Comparison of ENCODE assay signal across 8 cellular contexts in the genomic region with DNA sequence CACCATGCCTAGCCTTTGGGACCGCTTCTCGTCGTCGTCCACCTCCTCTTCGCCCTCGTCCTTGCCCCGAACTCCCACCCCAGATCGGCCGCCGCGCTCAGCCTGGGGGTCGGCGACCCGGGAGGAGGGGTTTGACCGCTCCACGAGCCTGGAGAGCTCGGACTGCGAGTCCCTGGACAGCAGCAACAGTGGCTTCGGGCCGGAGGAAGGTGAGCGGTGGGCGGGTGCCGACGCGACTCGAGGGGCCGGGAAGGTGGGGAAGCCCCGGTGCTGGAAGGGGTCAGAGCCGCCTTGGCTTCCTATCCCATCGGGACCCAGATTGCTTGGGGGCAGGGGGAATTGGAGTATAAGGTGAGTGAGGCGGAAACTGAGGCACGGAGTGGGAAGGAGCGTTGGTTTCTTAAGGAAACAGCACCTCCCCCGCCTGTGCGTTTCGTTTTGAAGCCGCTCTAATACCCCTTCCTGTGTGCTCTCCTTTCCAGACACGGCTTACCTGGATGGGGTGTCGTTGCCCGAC. TPM values are rescaled to one million over a fixed set of nuclear protein-coding genes. Genes with fewer than 3 reads are reported as not detected.
DNase-seq lines count a peak whose midpoint lies in the region; ATAC-seq, FAIRE-seq and TF ChIP-seq lines count a peak whose summit lies in the region.

No MANE protein-coding gene starts in this region.

- no peaks in the 10 kb centered on the region for H3K9me3 Mint-ChIP-seq in CD8-positive, alpha-beta memory T cell

- H3K27ac ChIP-seq in CD8-positive, alpha-beta memory T cell (ENCODE audit: low read depth, low read length), result peak overlapping the region; percentile 94
- H3K27ac ChIP-seq in GM12878 (ENCODE audit: control insufficient read depth, insufficient read depth) (peak overlapping the region; percentile 96), HepG2 (ENCODE audit: extremely low read length, insufficient read depth, low read length) (peak overlapping the region; percentile 76), thymus (ENCODE audit: low read depth) (peak overlapping the region; percentile 99)

- H3K4me1 Mint-ChIP-seq in CD8-positive, alpha-beta memory T cell, result peaks cover 28 to 56% (median 51%) of the 10 kb centered on the region in 3 donors

- peaks cover 12% of the 10 kb centered on the region for H4K20me1 ChIP-seq in GM12878 (ENCODE audit: control insufficient read depth, insufficient read depth)
- peaks cover 26% of the 10 kb centered on the region for H4K20me1 ChIP-seq in HepG2 (ENCODE audit: insufficient read depth, low read length)

- CTCF ChIA-PET in CD8-positive, alpha-beta memory T cell (lab: Charles Lee), result interaction anchor here (1.0 to 6.5 kb wide), 26 partner anchors 9 to 378 kb away, joined by 3 to 88 read pairs (median 9); a partner anchor contains a TSS
- CTCF ChIA-PET in GM12878 (lab: Yijun Ruan, JAX) (interaction anchor here (0.8 to 11.3 kb wide), 25 partner anchors 10 to 225 kb away, joined by 3 to 275 read pairs (median 10); no protein-coding TSS in a partner anchor), HepG2 (lab: Yijun Ruan, JAX; ENCODE audit: low intra/inter-chr PET ratio, low total read pairs) (interaction anchor here (1.9 kb wide), 1 partner anchor 54 kb away, joined by 9 read pairs; no protein-coding TSS in a partner anchor)

- no peaks in the 10 kb centered on the region for H3K27me3 Mint-ChIP-seq in CD8-positive, alpha-beta memory T cell

- H3K36me3 Mint-ChIP-seq in CD8-positive, alpha-beta memory T cell, result peaks cover 3 to 29% (median 5%) of the 10 kb centered on the region in 3 donors

- H3K4me3 ChIP-seq in CD8-positive, alpha-beta memory T cell (ENCODE audit: low read length), result peak overlapping the region; percentile 88
- peak overlapping the region; percentile 92 for H3K4me3 ChIP-seq in GM12878
- peak overlapping the region; percentile 81 to 99 (median 98) for H3K4me3 ChIP-seq in HepG2 (replicated peaks in 1 of 3; ENCODE audit: insufficient read depth in 1 of 3, low read depth in 2 of 3, low read length in 3 of 3)
- peak overlapping the region; percentile 94 for H3K4me3 ChIP-seq in thymus (ENCODE audit: low read length)

- no peak overlapping the region for H2AFZ ChIP-seq in GM12878 (ENCODE audit: control insufficient read depth, low read depth, low read length)
- no peak overlapping the region for H2AFZ ChIP-seq in HepG2 (ENCODE audit: low read length)

- H3K9ac ChIP-seq in GM12878 (ENCODE audit: control insufficient read depth, insufficient read depth, low read length), result peak overlapping the region; percentile 93
- peak overlapping the region; percentile 93 for H3K9ac ChIP-seq in HepG2 (ENCODE audit: insufficient read depth, low read depth, low read length)

- ATAC-seq in HG03196 (IDR thresholded peaks at IDR 0.05; ENCODE audit: unreplicated experiment) (peak; percentile 2), GM12878 (peak; percentile 4), HepG2 (no peak), HG02571 (IDR thresholded peaks at IDR 0.05; ENCODE audit: unreplicated experiment) (no peak)

- no peaks in the 10 kb centered on the region for H3K27me3 ChIP-seq in CD8-positive, alpha-beta memory T cell (ENCODE audit: insufficient read depth, low read length, poor library complexity, severe bottlenecking)
- H3K27me3 ChIP-seq in GM12878 (replicated peaks in 1 of 2; ENCODE audit: control insufficient read depth in 2 of 2, insufficient read depth in 2 of 2, low read length in 1 of 2), result no peaks in the 10 kb centered on the region
- no peaks in the 10 kb centered on the region; a peak in 1 of 5 replicates for H3K27me3 ChIP-seq in HepG2 (ENCODE audit: control insufficient read depth in 1 of 2, insufficient read depth in 2 of 2, low read length in 2 of 2)
- H3K27me3 ChIP-seq in thymus (ENCODE audit: control insufficient read depth, insufficient read depth), result no peaks in the 10 kb centered on the region

- FAIRE-seq in GM12878 (lab: Jason Lieb, UNC), result no peak
- no peak for FAIRE-seq in HepG2 (lab: Jason Lieb, UNC)

- SMC1A ChIA-PET in GM12878 (lab: Charles Lee; ENCODE audit: uncharacterized antibody, unreplicated experiment), result interaction anchor here (0.9 to 12.9 kb wide), 26 partner anchors 8 to 225 kb away, joined by 3 to 275 read pairs (median 7); a partner anchor contains a TSS

- TSS peak; percentile 91 for BruUV-seq in GM12878 (replicated peaks; lab: Mats Ljungman, UMichigan)
- TSS peak; percentile 85 for BruUV-seq in HepG2 (replicated peaks; lab: Mats Ljungman, UMichigan)

- peak overlapping the region; percentile 89 to 97 (median 96) for H3K27ac Mint-ChIP-seq in CD8-positive, alpha-beta memory T cell

- intact Hi-C loops in GM12878 (cut with micrococcal nuclease; ENCODE audit: unreplicated experiment), result no loop called here
- intact Hi-C loops in HepG2 (cut with micrococcal nuclease; ENCODE audit: unreplicated experiment), result no loop called here

- H3K4me2 ChIP-seq in GM12878 (ENCODE audit: control insufficient read depth, insufficient read depth) (peak overlapping the region; percentile 62), HepG2 (ENCODE audit: low read depth, low read length) (peak overlapping the region; percentile 97)

- WGBS in GM12878 (ENCODE audit: insufficient coverage, insufficient replicate concordance, low lambda C conversion rate, missing lambda C conversion rate), result 2% methylated on average over 32 of the region's 40 CpGs
- WGBS in HepG2 (ENCODE audit: low lambda C conversion rate), result 0% methylated on average over 18 of the region's 40 CpGs
- WGBS in thymus, result 1% methylated on average over 40 of the region's 40 CpGs

- TF ChIP-seq POLR2A in GM12878 (IDR thresholded peaks at IDR 0.05; ENCODE audit: low read depth, low read length), result no peak
- no peak for TF ChIP-seq POLR2A in HepG2 (IDR thresholded peaks at IDR 0.05; ENCODE audit: insufficient read depth in 1 of 2, low read depth in 2 of 2, low read length in 2 of 2)

- H3K4me3 Mint-ChIP-seq in CD8-positive, alpha-beta memory T cell, result peak overlapping the region; percentile 96 to 99 (median 98)

- peaks cover 32% of the 10 kb centered on the region for H3K4me1 ChIP-seq in CD8-positive, alpha-beta memory T cell (ENCODE audit: insufficient read depth, low read length)
- peaks cover 12% of the 10 kb centered on the region for H3K4me1 ChIP-seq in GM12878 (ENCODE audit: control insufficient read depth, insufficient read depth, low read length)
- peaks cover 65% of the 10 kb centered on the region for H3K4me1 ChIP-seq in HepG2 (ENCODE audit: insufficient read depth, low read length)
- peaks cover 27% of the 10 kb centered on the region for H3K4me1 ChIP-seq in thymus (ENCODE audit: control insufficient read depth, insufficient read depth, low read length)

- TF ChIP-seq EP300 in GM12878 (IDR thresholded peaks at IDR 0.05; ENCODE audit: borderline replicate concordance in 1 of 2, control insufficient read depth in 1 of 2, low read depth in 2 of 2, low read length in 2 of 2), result no peak
- no peak for TF ChIP-seq EP300 in HepG2 (IDR thresholded peaks at IDR 0.05; ENCODE audit: low read depth in 2 of 2, low read length in 2 of 2)
- TF ChIP-seq EP300 in HepG2 (CRISPR knock-in tag; IDR thresholded peaks at IDR 0.05; ENCODE audit: borderline replicate concordance), result no peak

- peak in 1 of 5 donors; percentile 38 for DNase-seq in CD8-positive, alpha-beta memory T cell
- no peak for DNase-seq in GM12878 (ENCODE audit: low read depth, low spot score)
- DNase-seq in HepG2 (ENCODE audit: low spot score), result no peak
- DNase-seq in amniotic stem cell (lab: John Stamatoyannopoulos, UW), result no peak
- DNase-seq in NCI-H82 treated with DMSO at 0.1 percent for 48 hours (lab: John Stamatoyannopoulos, UW; ENCODE audit: unreplicated experiment), result no peak

- TF ChIP-seq RAD21 in GM12878 (IDR thresholded peaks at IDR 0.05; ENCODE audit: insufficient read depth, low read depth, low read length) (no peak), HepG2 (CRISPR knock-in tag; IDR thresholded peaks at IDR 0.05) (no peak)

- in situ Hi-C loops in GM12878 (cut with MboI) (no loop called here), HepG2 (cut with HindIII; ENCODE audit: extremely low pct_ligation_motif_present, low pct_unique_long_range_greater_than_20kb) (no loop called here)

- H3K36me3 ChIP-seq in CD8-positive, alpha-beta memory T cell (ENCODE audit: insufficient read depth, low read length), result peaks cover 15% of the 10 kb centered on the region
- H3K36me3 ChIP-seq in GM12878 (ENCODE audit: control insufficient read depth in 2 of 2, insufficient read depth in 2 of 2, low read length in 1 of 2) (peaks cover 2 to 8% of the 10 kb centered on the region in 2 experiments), HepG2 (replicated peaks in 1 of 2; ENCODE audit: control insufficient read depth in 1 of 2, insufficient read depth in 2 of 2, low read length in 2 of 2) (peaks cover 2 to 13% of the 10 kb centered on the region in 2 experiments; a peak in 3 of 5 replicates), thymus (ENCODE audit: control insufficient read depth, insufficient read depth) (peaks cover 32% of the 10 kb centered on the region)

- RAD21 ChIA-PET in GM12878 (lab: Charles Lee; ENCODE audit: unreplicated experiment), result interaction anchor here (1.1 to 7.8 kb wide), 16 partner anchors 16 to 226 kb away, joined by 4 to 200 read pairs (median 10); a partner anchor contains a TSS

- no peak for TF ChIP-seq CTCF in GM12878 (IDR thresholded peaks at IDR 0.05 in 2 of 3, conservative IDR thresholded peaks at IDR 0.05 in 1 of 3; ENCODE audit: control insufficient read depth in 2 of 3, extremely low read depth in 1 of 3, insufficient read depth in 1 of 3, low read depth in 3 of 3, low read length in 3 of 3)
- no peak for TF ChIP-seq CTCF in HepG2 (CRISPR knock-in tag; IDR thresholded peaks at IDR 0.05)

- no peaks in the 10 kb centered on the region for H3K9me3 ChIP-seq in CD8-positive, alpha-beta memory T cell (ENCODE audit: low read length)
- H3K9me3 ChIP-seq in GM12878 (replicated peaks; ENCODE audit: control insufficient read depth, insufficient read depth, low read length), result no peaks in the 10 kb centered on the region
- no peaks in the 10 kb centered on the region for H3K9me3 ChIP-seq in HepG2 (ENCODE audit: low read length)
- peaks cover 1% of the 10 kb centered on the region for H3K9me3 ChIP-seq in thymus (ENCODE audit: control insufficient read depth)

- POLR2A ChIA-PET in CD8-positive, alpha-beta memory T cell (lab: Charles Lee), result interaction anchor here (0.5 to 2.9 kb wide), 13 partner anchors 10 to 194 kb away, joined by 3 to 23 read pairs (median 5); no protein-coding TSS in a partner anchor
- POLR2A ChIA-PET in GM12878 (lab: Charles Lee), result interaction anchor here (1.0 to 13.9 kb wide), 21 partner anchors 8 to 60 kb away, joined by 3 to 267 read pairs (median 11); a partner anchor contains a TSS
- POLR2A ChIA-PET in HepG2 (lab: Yijun Ruan, JAX), result interaction anchor here (0.9 to 8.5 kb wide), 28 partner anchors 9 to 243 kb away, joined by 3 to 322 read pairs (median 14); a partner anchor contains a TSS

- H3K79me2 ChIP-seq in GM12878 (ENCODE audit: control insufficient read depth, insufficient read depth, low read length) (peaks cover 39% of the 10 kb centered on the region), HepG2 (ENCODE audit: insufficient read depth, low read length) (peaks cover 23% of the 10 kb centered on the region)

RNA-seq across cellular contexts. Expression of a gene that starts 0.5 kb away (rescaled TPM):
- total RNA-seq in CD8-positive, alpha-beta memory T cell, result 100 to 1,000 TPM; 144 to 156 TPM
- polyA plus RNA-seq in CD8-positive, alpha-beta memory T cell, result 183 TPM
- total RNA-seq in GM12878 (2013; cell fraction: nucleolus; rRNA removed), result 278 and 329 TPM in 2 replicates
- total RNA-seq in GM12878 (2014; rRNA removed) (227 and 228 TPM in 2 replicates), GM12878 (2014; rRNA removed; fragmentation: Illumina TruSeq; extraction: Trizol) (75.4 and 76.9 TPM in 2 replicates), GM12878 (2021) (192 and 210 TPM in 2 replicates), HepG2 (2016; rRNA removed; fragmentation: Illumina TruSeq; extraction: Trizol) (35.2 and 35.6 TPM in 2 replicates)
- polyA plus RNA-seq in GM12878 (2011; ENCODE audit: low read depth), result 31.9 TPM
- polyA plus RNA-seq in GM12878 (2011; rRNA removed) (181 and 277 TPM in 2 replicates), GM12878 (2014; fragmentation: Illumina TruSeq; extraction: Trizol) (35.2 and 44.5 TPM in 2 replicates), GM12878 (2014; fragmentation: Nextera tagmentation; extraction: Ambion mirVana) (1 to 10 TPM; 2.1 to 5.0 TPM), GM12878 (2014; rRNA removed) (174 and 190 TPM in 2 replicates), GM12878 (2016; fragmentation: Nextera tagmentation; extraction: Ambion mirVana) (100 to 1,000 TPM; 245 to 268 TPM), HepG2 (2011; rRNA removed) (40.7 and 78.9 TPM in 2 replicates), thymus (628 TPM)
- 307 and 319 TPM in 2 replicates for polyA plus RNA-seq in GM12878 (2011; cell fraction: cytosol; rRNA removed)
- 445 and 463 TPM in 2 replicates for polyA plus RNA-seq in GM12878 (2011; cell fraction: nucleus; rRNA removed)
- polyA plus RNA-seq in GM12878 (2012), result 108 and 193 TPM in 2 replicates
- polyA minus RNA-seq in GM12878 (2011; rRNA and poly(A)+ RNA removed), result 219 and 366 TPM in 2 replicates
- 187 and 217 TPM in 2 replicates for polyA minus RNA-seq in GM12878 (2011; cell fraction: cytosol; rRNA and poly(A)+ RNA removed)
- 480 and 614 TPM in 2 replicates for polyA minus RNA-seq in GM12878 (2011; cell fraction: nucleus; rRNA and poly(A)+ RNA removed)
- 17.3 and 17.4 TPM in 2 replicates for total RNA-seq in HepG2 (2016; cell fraction: cytosol; rRNA removed; fragmentation: Illumina TruSeq; extraction: Trizol; ENCODE audit: low read depth)
- 35.9 and 37.2 TPM in 2 replicates for total RNA-seq in HepG2 (2016; cell fraction: insoluble cytoplasmic fraction; rRNA removed; fragmentation: Illumina TruSeq; extraction: Trizol)
- 34.5 and 35.2 TPM in 2 replicates for total RNA-seq in HepG2 (2016; cell fraction: membrane; rRNA removed; fragmentation: Illumina TruSeq; extraction: Trizol)
- total RNA-seq in HepG2 (2016; cell fraction: nucleus; rRNA removed; fragmentation: Illumina TruSeq; extraction: Trizol), result 19.2 and 19.4 TPM in 2 replicates
- 47.3 and 59.3 TPM in 2 replicates for polyA plus RNA-seq in HepG2 (2011; cell fraction: cytosol; rRNA removed)
- polyA plus RNA-seq in HepG2 (2011; cell fraction: nucleus; rRNA removed), result 73.1 and 98.3 TPM in 2 replicates
- 82.2 and 137 TPM in 2 replicates for polyA plus RNA-seq in HepG2 (2012)
- 3.8 and 5.2 TPM in 2 replicates for polyA plus RNA-seq in HepG2 (2016; cell fraction: cytosol; fragmentation: Illumina TruSeq; extraction: Trizol; ENCODE audit: low read depth)
- polyA plus RNA-seq in HepG2 (2016; cell fraction: insoluble cytoplasmic fraction; fragmentation: Illumina TruSeq; extraction: Trizol; ENCODE audit: low read depth), result 24.9 and 26.7 TPM in 2 replicates
- 8.1 and 8.4 TPM in 2 replicates for polyA plus RNA-seq in HepG2 (2016; cell fraction: membrane; fragmentation: Illumina TruSeq; extraction: Trizol; ENCODE audit: low read depth)
- 27.3 and 28.4 TPM in 2 replicates for polyA plus RNA-seq in HepG2 (2016; cell fraction: nucleus; fragmentation: Illumina TruSeq; extraction: Trizol; ENCODE audit: insufficient read depth, low read depth)
- 150 and 161 TPM in 2 replicates for polyA minus RNA-seq in HepG2 (2011; rRNA and poly(A)+ RNA removed; ENCODE audit: low replicate concordance)
- 74.7 and 77.2 TPM in 2 replicates for polyA minus RNA-seq in HepG2 (2011; cell fraction: cytosol; rRNA and poly(A)+ RNA removed)
- 51.2 and 56.2 TPM in 2 replicates for polyA minus RNA-seq in HepG2 (2011; cell fraction: nucleus; rRNA and poly(A)+ RNA removed)

RNA-seq across cellular contexts. Expression of a gene that starts 58.2 kb away (rescaled TPM):
- total RNA-seq in CD8-positive, alpha-beta memory T cell, result 10 to 100 TPM; 36.3 to 43.2 TPM
- polyA plus RNA-seq in CD8-positive, alpha-beta memory T cell, result 19.1 TPM
- 63.6 and 65.4 TPM in 2 replicates for total RNA-seq in GM12878 (2013; cell fraction: nucleolus; rRNA removed)
- 23.3 and 32.9 TPM in 2 replicates for total RNA-seq in GM12878 (2014; rRNA removed)
- 40.4 and 41.9 TPM in 2 replicates for total RNA-seq in GM12878 (2014; rRNA removed; fragmentation: Illumina TruSeq; extraction: Trizol)
- 37.7 and 37.9 TPM in 2 replicates for total RNA-seq in GM12878 (2021)
- 40.5 TPM for polyA plus RNA-seq in GM12878 (2011; ENCODE audit: low read depth)
- polyA plus RNA-seq in GM12878 (2011; rRNA removed), result 80.6 and 113 TPM in 2 replicates
- polyA plus RNA-seq in GM12878 (2011; cell fraction: cytosol; rRNA removed), result 49.9 and 54.1 TPM in 2 replicates
- 40.7 and 40.9 TPM in 2 replicates for polyA plus RNA-seq in GM12878 (2011; cell fraction: nucleus; rRNA removed)
- 35.0 and 40.2 TPM in 2 replicates for polyA plus RNA-seq in GM12878 (2012)
- 62.2 and 83.1 TPM in 2 replicates for polyA plus RNA-seq in GM12878 (2014; fragmentation: Illumina TruSeq; extraction: Trizol)
- 10 to 100 TPM; 41.6 to 49.9 TPM for polyA plus RNA-seq in GM12878 (2014; fragmentation: Nextera tagmentation; extraction: Ambion mirVana)
- 40.8 and 40.9 TPM in 2 replicates for polyA plus RNA-seq in GM12878 (2014; rRNA removed)
- 10 to 100 TPM; 43.8 to 47.2 TPM for polyA plus RNA-seq in GM12878 (2016; fragmentation: Nextera tagmentation; extraction: Ambion mirVana)
- polyA minus RNA-seq in GM12878 (2011; rRNA and poly(A)+ RNA removed), result 86.5 and 91.9 TPM in 2 replicates
- polyA minus RNA-seq in GM12878 (2011; cell fraction: cytosol; rRNA and poly(A)+ RNA removed), result 35.2 and 35.7 TPM in 2 replicates
- 27.3 and 33.8 TPM in 2 replicates for polyA minus RNA-seq in GM12878 (2011; cell fraction: nucleus; rRNA and poly(A)+ RNA removed)
- total RNA-seq in HepG2 (2016; rRNA removed; fragmentation: Illumina TruSeq; extraction: Trizol), result 30.1 and 51.0 TPM in 2 replicates
- 5.7 and 7.9 TPM in 2 replicates for total RNA-seq in HepG2 (2016; cell fraction: cytosol; rRNA removed; fragmentation: Illumina TruSeq; extraction: Trizol; ENCODE audit: low read depth)
- 31.9 and 52.7 TPM in 2 replicates for total RNA-seq in HepG2 (2016; cell fraction: insoluble cytoplasmic fraction; rRNA removed; fragmentation: Illumina TruSeq; extraction: Trizol)
- 8.5 and 11.2 TPM in 2 replicates for total RNA-seq in HepG2 (2016; cell fraction: membrane; rRNA removed; fragmentation: Illumina TruSeq; extraction: Trizol)
- 19.7 and 20.4 TPM in 2 replicates for total RNA-seq in HepG2 (2016; cell fraction: nucleus; rRNA removed; fragmentation: Illumina TruSeq; extraction: Trizol)
- 16.6 and 21.6 TPM in 2 replicates for polyA plus RNA-seq in HepG2 (2011; rRNA removed)
- polyA plus RNA-seq in HepG2 (2011; cell fraction: cytosol; rRNA removed), result 12.4 and 18.1 TPM in 2 replicates
- 7.4 and 10.0 TPM in 2 replicates for polyA plus RNA-seq in HepG2 (2011; cell fraction: nucleus; rRNA removed)
- 23.8 and 25.1 TPM in 2 replicates for polyA plus RNA-seq in HepG2 (2012)
- 2.5 and 3.4 TPM in 2 replicates for polyA plus RNA-seq in HepG2 (2016; cell fraction: cytosol; fragmentation: Illumina TruSeq; extraction: Trizol; ENCODE audit: low read depth)
- 47.4 and 47.8 TPM in 2 replicates for polyA plus RNA-seq in HepG2 (2016; cell fraction: insoluble cytoplasmic fraction; fragmentation: Illumina TruSeq; extraction: Trizol; ENCODE audit: low read depth)
- 5.9 and 6.9 TPM in 2 replicates for polyA plus RNA-seq in HepG2 (2016; cell fraction: membrane; fragmentation: Illumina TruSeq; extraction: Trizol; ENCODE audit: low read depth)
- 22.3 and 27.0 TPM in 2 replicates for polyA plus RNA-seq in HepG2 (2016; cell fraction: nucleus; fragmentation: Illumina TruSeq; extraction: Trizol; ENCODE audit: insufficient read depth, low read depth)
- 21.8 and 33.7 TPM in 2 replicates for polyA minus RNA-seq in HepG2 (2011; rRNA and poly(A)+ RNA removed; ENCODE audit: low replicate concordance)
- polyA minus RNA-seq in HepG2 (2011; cell fraction: cytosol; rRNA and poly(A)+ RNA removed), result 16.5 and 21.2 TPM in 2 replicates
- polyA minus RNA-seq in HepG2 (2011; cell fraction: nucleus; rRNA and poly(A)+ RNA removed), result 25.8 and 32.3 TPM in 2 replicates
- polyA plus RNA-seq in thymus, result 29.7 TPM

RNA-seq across cellular contexts. Expression of a gene that starts 58.5 kb away (rescaled TPM):
- total RNA-seq in CD8-positive, alpha-beta memory T cell, result 10 to 100 TPM; 68.1 to 78.3 TPM
- polyA plus RNA-seq in CD8-positive, alpha-beta memory T cell, result 329 TPM
- 59.7 and 67.5 TPM in 2 replicates for total RNA-seq in GM12878 (2013; cell fraction: nucleolus; rRNA removed)
- total RNA-seq in GM12878 (2014; rRNA removed) (69.0 and 78.1 TPM in 2 replicates), GM12878 (2014; rRNA removed; fragmentation: Illumina TruSeq; extraction: Trizol) (80.2 and 80.3 TPM in 2 replicates), GM12878 (2021) (66.9 and 72.7 TPM in 2 replicates), HepG2 (2016; rRNA removed; fragmentation: Illumina TruSeq; extraction: Trizol) (74.8 and 95.6 TPM in 2 replicates)
- 72.2 TPM for polyA plus RNA-seq in GM12878 (2011; ENCODE audit: low read depth)
- polyA plus RNA-seq in GM12878 (2011; rRNA removed) (191 and 233 TPM in 2 replicates), GM12878 (2014; fragmentation: Illumina TruSeq; extraction: Trizol) (79.5 and 97.5 TPM in 2 replicates), GM12878 (2014; fragmentation: Nextera tagmentation; extraction: Ambion mirVana) (100 to 1,000 TPM; 178 to 208 TPM), GM12878 (2014; rRNA removed) (89.1 and 123 TPM in 2 replicates), GM12878 (2016; fragmentation: Nextera tagmentation; extraction: Ambion mirVana) (100 to 1,000 TPM; 145 to 153 TPM), HepG2 (2011; rRNA removed) (70.4 and 89.4 TPM in 2 replicates), thymus (349 TPM)
- polyA plus RNA-seq in GM12878 (2011; cell fraction: cytosol; rRNA removed), result 67.3 and 70.7 TPM in 2 replicates
- 29.0 and 44.9 TPM in 2 replicates for polyA plus RNA-seq in GM12878 (2011; cell fraction: nucleus; rRNA removed)
- 93.4 and 116 TPM in 2 replicates for polyA plus RNA-seq in GM12878 (2012)
- polyA minus RNA-seq in GM12878 (2011; rRNA and poly(A)+ RNA removed), result 39.7 TPM in 2 replicates
- 9.9 and 13.9 TPM in 2 replicates for polyA minus RNA-seq in GM12878 (2011; cell fraction: cytosol; rRNA and poly(A)+ RNA removed)
- 7.0 and 7.7 TPM in 2 replicates for polyA minus RNA-seq in GM12878 (2011; cell fraction: nucleus; rRNA and poly(A)+ RNA removed)
- 91.2 and 103 TPM in 2 replicates for total RNA-seq in HepG2 (2016; cell fraction: cytosol; rRNA removed; fragmentation: Illumina TruSeq; extraction: Trizol; ENCODE audit: low read depth)
- 76.8 and 94.9 TPM in 2 replicates for total RNA-seq in HepG2 (2016; cell fraction: insoluble cytoplasmic fraction; rRNA removed; fragmentation: Illumina TruSeq; extraction: Trizol)
- total RNA-seq in HepG2 (2016; cell fraction: membrane; rRNA removed; fragmentation: Illumina TruSeq; extraction: Trizol), result 149 and 166 TPM in 2 replicates
- 25.8 and 31.4 TPM in 2 replicates for total RNA-seq in HepG2 (2016; cell fraction: nucleus; rRNA removed; fragmentation: Illumina TruSeq; extraction: Trizol)
- polyA plus RNA-seq in HepG2 (2011; cell fraction: cytosol; rRNA removed), result 49.3 and 62.9 TPM in 2 replicates
- polyA plus RNA-seq in HepG2 (2011; cell fraction: nucleus; rRNA removed), result 10.9 and 14.2 TPM in 2 replicates
- 59.2 and 62.8 TPM in 2 replicates for polyA plus RNA-seq in HepG2 (2012)
- 138 and 184 TPM in 2 replicates for polyA plus RNA-seq in HepG2 (2016; cell fraction: cytosol; fragmentation: Illumina TruSeq; extraction: Trizol; ENCODE audit: low read depth)
- 106 and 114 TPM in 2 replicates for polyA plus RNA-seq in HepG2 (2016; cell fraction: insoluble cytoplasmic fraction; fragmentation: Illumina TruSeq; extraction: Trizol; ENCODE audit: low read depth)
- 159 and 184 TPM in 2 replicates for polyA plus RNA-seq in HepG2 (2016; cell fraction: membrane; fragmentation: Illumina TruSeq; extraction: Trizol; ENCODE audit: low read depth)
- 52.6 and 58.6 TPM in 2 replicates for polyA plus RNA-seq in HepG2 (2016; cell fraction: nucleus; fragmentation: Illumina TruSeq; extraction: Trizol; ENCODE audit: insufficient read depth, low read depth)
- polyA minus RNA-seq in HepG2 (2011; rRNA and poly(A)+ RNA removed; ENCODE audit: low replicate concordance), result 27.8 and 41.1 TPM in 2 replicates
- polyA minus RNA-seq in HepG2 (2011; cell fraction: cytosol; rRNA and poly(A)+ RNA removed), result 13.3 and 15.2 TPM in 2 replicates
- 9.3 and 13.2 TPM in 2 replicates for polyA minus RNA-seq in HepG2 (2011; cell fraction: nucleus; rRNA and poly(A)+ RNA removed)

Comparison
In these comparisons a context has a peak if more than half of its experiments do, and no peak if none do; other contexts are left out.
1. ATAC-seq: peak in HG03196 (single experiment) and GM12878 (single experiment); none in HepG2 (single experiment) and HG02571 (single experiment).
2. Peak in every context shown above with its lines, with median percentiles within 50 percentile points of each other: H3K27ac ChIP-seq and H3K4me3 ChIP-seq.